In the genomic region with DNA sequence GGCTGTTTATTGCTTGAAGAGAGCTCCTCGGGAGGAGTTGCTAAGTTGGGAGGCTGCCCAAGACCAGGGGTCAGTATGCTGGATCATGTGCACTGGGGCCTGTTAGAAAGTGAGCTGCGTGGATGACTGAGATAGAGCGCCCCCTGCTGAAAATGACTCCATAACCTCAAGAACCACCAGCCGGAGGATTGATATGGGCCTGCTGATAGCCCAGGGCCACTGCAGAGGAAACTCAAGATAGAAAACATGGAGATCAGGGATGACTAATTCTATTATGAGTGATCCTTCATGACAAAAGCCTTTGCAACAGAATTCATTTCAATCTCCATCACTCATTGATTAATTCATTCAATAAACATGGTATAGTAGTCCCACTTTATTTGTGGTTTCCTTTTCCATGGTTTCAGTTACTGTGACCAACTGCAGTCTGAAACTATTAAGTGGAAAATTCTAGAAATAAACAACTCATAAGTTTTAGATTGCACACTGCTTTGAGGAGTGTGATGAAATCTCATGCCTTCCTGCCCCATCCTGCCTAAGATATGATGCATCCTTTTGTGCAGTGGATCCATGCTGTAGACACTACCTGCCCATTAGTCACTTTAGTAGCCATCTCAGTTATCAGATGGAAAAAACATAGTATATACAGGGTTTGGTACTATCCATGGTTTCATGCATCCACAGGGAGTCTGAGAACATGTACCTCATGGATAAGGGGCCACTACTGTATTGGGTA, we compare ENCODE assay signal across 8 cellular contexts.
DNase-seq lines count a peak whose midpoint lies in the region; ATAC-seq and TF ChIP-seq lines count a peak whose summit lies in the region.

No MANE protein-coding gene starts in this region.

- ATAC-seq in GM18858 (IDR thresholded peaks at IDR 0.05; ENCODE audit: unreplicated experiment) (peak; percentile 47), psoas muscle (peak in 1 of 4 donors; percentile 46), HG02623 (IDR thresholded peaks at IDR 0.05; ENCODE audit: unreplicated experiment) (no peak)

- CTCF ChIA-PET in BJ (lab: Yijun Ruan, JAX) = interaction anchor here (0.9 to 3.9 kb wide), 11 partner anchors 13 to 523 kb away, joined by 3 to 43 read pairs (median 5); no protein-coding TSS in a partner anchor

- no peak overlapping the region for H3K27ac ChIP-seq in psoas muscle

- H3K4me1 ChIP-seq in psoas muscle = no peaks in the 10 kb centered on the region

- TF ChIP-seq CTCF in BJ (IDR thresholded peaks at IDR 0.05; ENCODE audit: insufficient read depth, low read depth, low read length) = peak; percentile 49
- TF ChIP-seq CTCF in psoas muscle (IDR thresholded peaks at IDR 0.05) = peak; percentile 33

- DNase-seq in BJ (ENCODE audit: low read depth) = no peak
- peak; percentile 10 to 22 for DNase-seq in NCI-H1930 (lab: John Stamatoyannopoulos, UW)
- DNase-seq in activated CD8-positive, alpha-beta memory T cell treated with anti-CD3 and anti-CD28 coated beads for 24 hours = peak; percentile 65
- DNase-seq in fibroblast of gingiva (ENCODE audit: low read depth) = peak; percentile 5
- no peak for DNase-seq in psoas muscle
- DNase-seq in epidermal melanocyte (ENCODE audit: insufficient read length, low spot score) = no peak

- no peaks in the 10 kb centered on the region for H3K9me3 ChIP-seq in psoas muscle

- H3K4me3 ChIP-seq in BJ (ENCODE audit: low read depth, low read length) (no peak overlapping the region), psoas muscle (no peak overlapping the region)

- no peaks in the 10 kb centered on the region for H3K36me3 ChIP-seq in BJ (ENCODE audit: control insufficient read depth, insufficient read depth, low read length)
- no peaks in the 10 kb centered on the region for H3K36me3 ChIP-seq in psoas muscle (ENCODE audit: insufficient read depth in 1 of 2, low read depth in 1 of 2)

- intact Hi-C loops in psoas muscle (cut with DNase I) = loop anchor here in 1 of 2 donors (5.0 kb wide), 1 partner anchor 323 kb away; no protein-coding TSS in a partner anchor

- POLR2A ChIA-PET in BJ (lab: Charles Lee) = no interaction called here

- H3K27me3 ChIP-seq in BJ (ENCODE audit: control insufficient read depth, insufficient read depth, low read length) (no peaks in the 10 kb centered on the region), psoas muscle (ENCODE audit: insufficient read depth in 3 of 3, low read length in 2 of 3) (peaks cover 0 to 14% (median 0%) of the 10 kb centered on the region in 3 donors)

- 16 to 28% (median 22%) methylated on average over 4 of the region's 4 CpGs for WGBS in psoas muscle, 3 donors

Comparison
In these comparisons a context has a peak if more than half of its experiments do, and no peak if none do; other contexts are left out.
1. DNase-seq: peak in NCI-H1930 (2 of 2), activated CD8-positive, alpha-beta memory T cell treated with anti-CD3 and anti-CD28 coated beads for 24 hours (single experiment) and fibroblast of gingiva (single experiment); none in BJ (single experiment), psoas muscle (0 of 2) and epidermal melanocyte (single experiment).